In the genomic region with DNA sequence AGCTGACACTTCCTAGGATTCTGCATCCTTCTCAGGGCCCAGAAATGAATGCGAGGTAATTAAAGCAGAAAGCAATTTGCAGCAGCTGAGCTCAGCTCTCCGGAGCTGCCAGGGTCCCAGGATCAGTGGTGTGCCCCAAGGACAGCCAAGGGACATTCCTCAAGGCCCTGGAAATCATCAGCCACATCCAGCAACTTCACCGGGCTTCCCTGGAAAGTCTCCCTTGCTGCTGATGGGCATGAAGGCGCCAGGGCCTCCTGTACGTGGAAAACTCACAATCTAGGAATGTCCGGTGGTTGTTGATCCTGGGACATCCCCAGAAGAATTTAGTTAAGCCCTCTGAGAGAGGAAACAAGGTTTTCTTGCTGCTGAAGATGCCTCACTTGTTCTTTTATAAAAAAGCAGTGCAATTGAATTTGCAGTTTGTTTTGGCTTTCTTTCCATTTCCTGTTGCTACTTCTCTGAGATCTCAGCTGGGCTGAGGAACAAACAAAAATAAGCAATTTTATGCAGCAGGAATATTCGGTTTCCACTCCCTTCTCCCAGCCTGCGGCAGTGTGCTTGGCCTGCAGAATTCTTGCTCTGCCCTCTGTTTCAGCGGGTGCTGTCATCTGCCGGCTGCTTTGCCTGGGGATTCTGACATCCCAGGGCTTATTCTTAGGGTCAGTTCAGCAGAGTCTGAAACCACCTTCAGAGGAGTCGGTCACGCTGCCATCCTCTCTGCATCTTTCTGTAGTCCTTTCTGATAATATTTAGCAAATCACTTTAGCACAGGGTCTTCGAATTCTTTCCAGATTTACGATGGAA, we compare ENCODE assay signal across 14 cellular contexts.
DNase-seq lines count a peak whose midpoint lies in the region; ATAC-seq and TF ChIP-seq lines count a peak whose summit lies in the region.
"Had no signal": no experiment of that assay in that cellular context is flagged by ENCODE, and none has a peak within 500 bp of the region (broad histone marks: within the 10 kb centered on the region; RNA-seq: fewer than 3 reads in every experiment).

No MANE protein-coding gene starts in this region.

- peak; percentile 70 for ATAC-seq in Right ventricle myocardium superior (ENCODE audit: poor library complexity)
- ATAC-seq in psoas muscle = no peak
- ATAC-seq: K562; stimulated activated naive CD8-positive, alpha-beta T cell treated with anti-CD3 and anti-CD28 coated beads, Interleukin-15, Interleukin-2, amounts not matched to agents 100 U/mL and 50 U/mL, for 24 hours had no signal

- DNase-seq in EL = peak; percentile 79
- peak; percentile 56 for DNase-seq in amniotic stem cell (lab: John Stamatoyannopoulos, UW)
- peak; percentile 55 for DNase-seq in Right ventricle myocardium superior
- DNase-seq in psoas muscle = no peak
- no peak for DNase-seq in stimulated activated CD4-positive, alpha-beta T cell treated with anti-CD3 and anti-CD28 coated beads, Interleukin-12 subunit alpha, Interleukin-12 subunit beta, amount 100 ng/mL, for 4 hours
- no peak for DNase-seq in middle frontal gyrus (ENCODE audit: extremely low spot score, low spot score)
- DNase-seq in SHP77 treated with DMSO at 0.1 percent for 48 hours (lab: John Stamatoyannopoulos, UW) = no peak
- DNase-seq in NCI-H2107 treated with DMSO at 0.1 percent for 48 hours (lab: John Stamatoyannopoulos, UW; ENCODE audit: unreplicated experiment) = no peak
- DNase-seq: CD4-positive, CD25-positive, alpha-beta regulatory T cell; esophagus squamous epithelium; NCI-H345; stimulated activated naive CD8-positive, alpha-beta T cell treated with anti-CD3 and anti-CD28 coated beads, Interleukin-15, Interleukin-2, amounts not matched to agents 100 U/mL and 50 U/mL, for 24 hours had no signal

- H3K27ac ChIP-seq in psoas muscle = peak overlapping the region; percentile 36

- no peak overlapping the region for H3K4me3 ChIP-seq in psoas muscle
- H3K4me3 ChIP-seq: adrenal gland, esophagus squamous epithelium, K562 had no signal

- intact Hi-C loops in Right ventricle myocardium superior (cut with DNase I) (no loop called here), psoas muscle (cut with DNase I) (no loop called here)

- no peaks in the 10 kb centered on the region for H3K27me3 ChIP-seq in psoas muscle (ENCODE audit: insufficient read depth in 3 of 3, low read length in 2 of 3)
- H3K27me3 ChIP-seq: adrenal gland, esophagus squamous epithelium had no signal

- TF ChIP-seq CTCF in psoas muscle (IDR thresholded peaks at IDR 0.05) = no peak

- H3K4me1 ChIP-seq in psoas muscle = no peaks in the 10 kb centered on the region

- H3K9me3 ChIP-seq in psoas muscle = no peaks in the 10 kb centered on the region
- H3K9me3 ChIP-seq: adrenal gland, esophagus squamous epithelium had no signal

- 30 to 34% (median 33%) methylated on average over 14 of the region's 14 CpGs for WGBS in psoas muscle, 3 donors

- H3K36me3 ChIP-seq in psoas muscle (ENCODE audit: insufficient read depth in 1 of 2, low read depth in 1 of 2) = peaks cover 0 to 12% of the 10 kb centered on the region in 2 donors
- H3K36me3 ChIP-seq: adrenal gland had no signal

Comparison
In these comparisons a context has a peak if more than half of its experiments do, and no peak if none do; other contexts are left out.
1. DNase-seq: peak in EL (single experiment), amniotic stem cell (single experiment) and Right ventricle myocardium superior (single experiment); none in psoas muscle (0 of 2), stimulated activated CD4-positive, alpha-beta T cell treated with anti-CD3 and anti-CD28 coated beads, Interleukin-12 subunit alpha, Interleukin-12 subunit beta, amount 100 ng/mL, for 4 hours (single experiment), middle frontal gyrus (single experiment), SHP77 treated with DMSO at 0.1 percent for 48 hours (single experiment) and NCI-H2107 treated with DMSO at 0.1 percent for 48 hours (single experiment).